In the genomic region with DNA sequence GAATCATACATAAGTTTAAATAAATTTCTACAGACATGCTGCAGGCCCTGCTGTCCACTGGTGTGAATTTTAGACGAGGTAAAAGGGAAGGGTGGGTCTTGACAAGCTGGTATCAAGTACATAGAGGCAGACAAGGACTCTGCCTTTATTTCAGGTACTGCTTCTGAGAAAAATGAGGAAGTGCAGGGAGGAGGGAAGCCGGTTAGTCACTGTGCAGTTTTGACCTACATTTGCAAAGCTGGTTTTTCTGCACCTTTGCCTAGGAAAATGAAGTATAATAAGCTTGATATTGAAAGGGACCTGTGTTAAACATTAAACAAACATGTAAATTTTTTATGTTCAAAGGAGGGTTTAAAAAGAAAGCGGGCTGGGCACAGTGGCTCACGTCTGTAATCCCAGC, we compare ENCODE assay signal across 22 cellular contexts. TPM values are rescaled to one million over a fixed set of nuclear protein-coding genes. Genes with fewer than 3 reads are reported as not detected.
DNase-seq lines count a peak whose midpoint lies in the region; ATAC-seq and TF ChIP-seq lines count a peak whose summit lies in the region.
"Had no signal": no experiment of that assay in that cellular context is flagged by ENCODE, and none has a peak within 500 bp of the region (broad histone marks: within the 10 kb centered on the region; RNA-seq: fewer than 3 reads in every experiment).

No MANE protein-coding gene starts in this region.

- DNase-seq in SIG-M5 treated with dmso at 0.1 percent for 504 hours (lab: John Stamatoyannopoulos, UW; ENCODE audit: unreplicated experiment) (peak; percentile 58), SIG-M5 (lab: John Stamatoyannopoulos, UW) (no peak), PC-3 (peak; percentile 89), colonic mucosa (peak; percentile 56), renal cortical epithelial cell (ENCODE audit: low read depth) (peak; percentile 44), DMS 273 (lab: John Stamatoyannopoulos, UW; ENCODE audit: unreplicated experiment) (no peak), HCEC 1CT (no peak)
- DNase-seq: anterior cingulate cortex, C1 segment of cervical spinal cord, cortex of kidney, erythroblast, islet precursor cell, NCI-H2081, NCI-H69 had no signal

- POLR2A ChIA-PET in PC-3 (lab: Charles Lee; ENCODE audit: unreplicated experiment), result interaction anchor here (0.8 kb wide), 1 partner anchor 361 kb away, joined by 3 read pairs; no protein-coding TSS in a partner anchor

- peaks cover 14% of the 10 kb centered on the region; the same call in 1 of the 2 replicates for H3K79me2 ChIP-seq in PC-3 (ENCODE audit: low read length)

- no peaks in the 10 kb centered on the region for H3K9me2 ChIP-seq in PC-3 (replicated peaks; ENCODE audit: low read length)

- no TSS peak for BruUV-seq in PC-3 (replicated peaks; lab: Mats Ljungman, UMichigan)

- CTCF ChIA-PET in PC-3 (lab: Charles Lee), result interaction anchor here (0.7 kb wide), 1 partner anchor 306 kb away, joined by 3 read pairs; no protein-coding TSS in a partner anchor

- H2AFZ ChIP-seq in PC-3 (ENCODE audit: low read length), result no peak overlapping the region
- H2AFZ ChIP-seq: GM23338 had no signal

- H3K27me3 ChIP-seq in PC-3 (ENCODE audit: low read length), result no peaks in the 10 kb centered on the region
- no peaks in the 10 kb centered on the region for H3K27me3 ChIP-seq in colonic mucosa
- H3K27me3 ChIP-seq: tibial nerve had no signal

- intact Hi-C loops in PC-3 (cut with micrococcal nuclease), result loop anchor here (10.0 kb wide), 1 partner anchor 195 kb away; no protein-coding TSS in a partner anchor
- intact Hi-C loops in colonic mucosa (cut with DNase I), result no loop called here

- H3K9ac ChIP-seq in PC-3 (ENCODE audit: low read length) (peak overlapping the region; percentile 16), colonic mucosa (ENCODE audit: low read depth in 2 of 2, low read length in 2 of 2) (no peak overlapping the region)

- H3K4me1 ChIP-seq in PC-3 (ENCODE audit: insufficient read depth, low read length) (peaks cover 65% of the 10 kb centered on the region), colonic mucosa (no peaks in the 10 kb centered on the region)
- H3K4me1 ChIP-seq: tibial nerve had no signal

- no peaks in the 10 kb centered on the region for H4K20me1 ChIP-seq in PC-3 (ENCODE audit: low read length)

- H3K36me3 ChIP-seq in PC-3 (ENCODE audit: low read depth, low read length), result 0 out of 2 replicates have a peak, but pooled peaks cover 7% of the 10 kb centered on the region
- H3K36me3 ChIP-seq in colonic mucosa, result no peaks in the 10 kb centered on the region
- H3K36me3 ChIP-seq: tibial nerve had no signal

- no peak for TF ChIP-seq CTCF in PC-3 (conservative IDR thresholded peaks at IDR 0.05; ENCODE audit: low read depth, low read length)
- no peak for TF ChIP-seq CTCF in colonic mucosa (IDR thresholded peaks at IDR 0.05)

- ATAC-seq in PC-3 (peak; percentile 57), GM19467 (IDR thresholded peaks at IDR 0.05; ENCODE audit: unreplicated experiment) (no peak)
- ATAC-seq: GM23338; Right ventricle myocardium inferior; stimulated activated effector memory CD8-positive, alpha-beta T cell treated with anti-CD3 and anti-CD28 coated beads, Interleukin-12 subunit alpha, Interleukin-12 subunit beta, amount 100 ng/mL, for 72 hours had no signal

- H3K27ac ChIP-seq in PC-3 (ENCODE audit: low read length) (peak overlapping the region; percentile 92), colonic mucosa (peak overlapping the region; percentile 6)
- H3K27ac ChIP-seq: tibial nerve had no signal

- H3K4me3 ChIP-seq in PC-3 (ENCODE audit: low read length) (no peak overlapping the region), colonic mucosa (no peak overlapping the region)
- H3K4me3 ChIP-seq: GM23338, tibial nerve had no signal

- H3F3A ChIP-seq in PC-3 (ENCODE audit: low read length, unreplicated experiment), result peaks cover 7% of the 10 kb centered on the region

- H3K9me3 ChIP-seq in PC-3 (ENCODE audit: low read length) (no peaks in the 10 kb centered on the region), colonic mucosa (no peaks in the 10 kb centered on the region)

- H3K4me2 ChIP-seq in PC-3 (ENCODE audit: low read length), result peak overlapping the region; percentile 53
- H3K4me2 ChIP-seq: GM23338 had no signal

RNA-seq across cellular contexts. Expression of a gene that starts 24.6 kb away (rescaled TPM):
- total RNA-seq in PC-3 (2014; rRNA removed) (24.0 and 30.4 TPM in 2 replicates), colonic mucosa (100 to 1,000 TPM; 191 to 303 TPM), renal cortical epithelial cell (0.50 and 5.0 TPM in 2 replicates)
- total RNA-seq: A172, M059J, Right ventricle myocardium inferior, skeletal muscle tissue, tibial nerve had no signal

RNA-seq across cellular contexts. Expression of a gene that starts 55.1 kb away (rescaled TPM):
- total RNA-seq in PC-3 (2014; rRNA removed) (48.2 and 57.0 TPM in 2 replicates), colonic mucosa (10 to 100 TPM; 18.5 to 19.2 TPM), renal cortical epithelial cell (20.5 and 26.2 TPM in 2 replicates)

Comparison
In these comparisons a context has a peak if more than half of its experiments do, and no peak if none do; other contexts are left out.
1. DNase-seq: peak in SIG-M5 treated with dmso at 0.1 percent for 504 hours (single experiment), PC-3 (single experiment), colonic mucosa (single experiment) and renal cortical epithelial cell (single experiment); none in SIG-M5 (single experiment), DMS 273 (single experiment) and HCEC 1CT (single experiment).